ENCODE assay signal across 8 cellular contexts in the genomic region with DNA sequence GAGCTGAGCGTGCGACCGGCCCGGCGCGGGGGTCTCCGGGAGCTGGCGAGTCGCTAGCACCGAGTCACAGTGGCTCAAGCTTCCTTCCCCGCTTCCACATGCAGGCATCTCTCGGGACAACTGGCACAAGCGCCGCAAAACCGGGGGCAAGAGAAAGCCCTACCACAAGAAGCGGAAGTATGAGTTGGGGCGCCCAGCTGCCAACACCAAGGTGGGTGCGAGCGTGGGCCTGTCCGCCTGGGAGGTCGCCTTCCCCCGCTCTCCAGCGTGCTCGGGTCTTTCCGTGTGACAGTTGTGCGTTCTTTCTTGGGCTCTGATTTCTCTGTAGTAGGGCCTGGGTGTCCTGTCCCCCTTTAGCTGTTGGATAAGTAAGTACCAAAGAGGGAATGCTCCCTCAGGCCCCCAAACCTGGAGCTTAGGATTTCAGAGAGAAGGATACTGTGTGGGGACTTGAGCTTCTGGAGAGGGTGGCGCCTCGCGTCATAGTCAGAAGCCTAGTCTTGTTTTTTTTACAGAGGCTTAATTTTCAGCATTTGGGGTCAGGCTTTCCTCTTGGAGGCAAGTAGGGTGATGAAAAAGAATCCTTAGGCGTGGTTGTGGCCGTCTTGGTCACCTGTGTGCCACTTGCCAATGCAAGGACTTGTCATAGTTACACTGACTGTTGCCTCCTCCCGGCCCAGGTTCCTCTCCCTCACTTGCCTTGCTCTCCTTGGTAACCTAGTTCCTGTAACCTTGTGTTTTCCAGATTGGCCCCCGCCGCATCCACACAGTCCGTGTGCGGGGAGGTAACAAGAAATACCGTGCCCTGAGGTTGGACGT. TPM values are rescaled to one million over a fixed set of nuclear protein-coding genes. Genes with fewer than 3 reads are reported as not detected.
A peak's percentile ranks its signal among the peaks of the same experiment; 100 is the strongest.
DNase-seq lines count a peak whose midpoint lies in the region; ATAC-seq and TF ChIP-seq lines count a peak whose summit lies in the region.

No MANE protein-coding gene starts in this region.

- H3K27ac ChIP-seq in aorta (ENCODE audit: low read depth in 1 of 2, low read length in 2 of 2): peak overlapping the region; percentile 43 to 68

- peaks cover 43% of the 10 kb centered on the region for H3K4me1 Mint-ChIP-seq in activated B cell treated with CpG ODN at 0.5 μM for 24 hours
- H3K4me1 Mint-ChIP-seq in naive B cell: peaks cover 25 to 41% (median 37%) of the 10 kb centered on the region in 3 donors

- WGBS in aorta, 2 donors: 10 to 13% methylated on average over 38 of the region's 38 CpGs

- H3K27me3 ChIP-seq in endocrine pancreas (ENCODE audit: control insufficient read depth, insufficient read depth, low read length): no peaks in the 10 kb centered on the region
- no peaks in the 10 kb centered on the region for H3K27me3 ChIP-seq in aorta (ENCODE audit: control insufficient read depth in 1 of 2, insufficient read depth in 2 of 2, low read length in 1 of 2)

- peak overlapping the region; percentile 87 for H3K9ac ChIP-seq in endocrine pancreas (ENCODE audit: control insufficient read depth, insufficient read depth, low read length)

- DNase-seq in activated B cell treated with CpG ODN at 0.5 μM for 24 hours: no peak
- peak; percentile 73 for DNase-seq in naive B cell
- peak in 1 of 2 donors; percentile 62 for DNase-seq in aorta
- no peak for DNase-seq in NCI-H524 (lab: John Stamatoyannopoulos, UW)

- POLR2A ChIA-PET in activated B cell treated with CpG ODN at 0.5 μM for 24 hours (lab: Charles Lee): interaction anchor here (0.6 to 6.3 kb wide), 40 partner anchors 10 to 808 kb away, joined by 3 to 149 read pairs (median 7); a partner anchor contains a TSS

- TF ChIP-seq CTCF in activated B cell treated with CpG ODN at 0.5 μM for 24 hours (IDR thresholded peaks at IDR 0.05): no peak

- H3K4me3 ChIP-seq in endocrine pancreas (ENCODE audit: control insufficient read depth, insufficient read depth, low read length) (peak overlapping the region; percentile 19), aorta (ENCODE audit: low read length in 2 of 2) (peak overlapping the region; percentile 21 to 66)

- H3K9me3 Mint-ChIP-seq in activated B cell treated with CpG ODN at 0.5 μM for 24 hours (no peaks in the 10 kb centered on the region), naive B cell (no peaks in the 10 kb centered on the region)

- H3K4me3 Mint-ChIP-seq in activated B cell treated with CpG ODN at 0.5 μM for 24 hours: peak overlapping the region; percentile 98
- H3K4me3 Mint-ChIP-seq in naive B cell: peak overlapping the region; percentile 90 to 98 (median 96)

- H3K27me3 Mint-ChIP-seq in activated B cell treated with CpG ODN at 0.5 μM for 24 hours (no peaks in the 10 kb centered on the region), naive B cell (no peaks in the 10 kb centered on the region)

- CTCF ChIA-PET in activated B cell treated with CpG ODN at 0.5 μM for 24 hours (lab: Charles Lee): interaction anchor here (0.7 to 2.1 kb wide), 5 partner anchors 8 to 54 kb away, joined by 3 to 10 read pairs (median 3); a partner anchor contains a TSS

- peak overlapping the region; percentile 99 for H3K27ac Mint-ChIP-seq in activated B cell treated with CpG ODN at 0.5 μM for 24 hours
- H3K27ac Mint-ChIP-seq in naive B cell: peak overlapping the region; percentile 93 to 96 (median 96)

- H3K9me3 ChIP-seq in endocrine pancreas (ENCODE audit: control insufficient read depth, low read length) (no peaks in the 10 kb centered on the region), aorta (ENCODE audit: control insufficient read depth, low read length) (no peaks in the 10 kb centered on the region)

- H3K36me3 Mint-ChIP-seq in activated B cell treated with CpG ODN at 0.5 μM for 24 hours (ENCODE audit: low read depth) (peaks cover 58% of the 10 kb centered on the region), naive B cell (peaks cover 0 to 5% of the 10 kb centered on the region in 2 donors)

- intact Hi-C loops in activated B cell treated with CpG ODN at 0.5 μM for 24 hours (cut with micrococcal nuclease) (loop anchor here (1.0 to 2.0 kb wide), 5 partner anchors 10 to 53 kb away; a partner anchor contains a TSS), aorta (cut with DNase I) (loop anchor here (2.0 to 5.0 kb wide), 2 partner anchors 37 to 39 kb away; a partner anchor contains a TSS)

- H3K36me3 ChIP-seq in endocrine pancreas (ENCODE audit: control insufficient read depth, insufficient read depth, low read length): peaks cover 2% of the 10 kb centered on the region
- H3K36me3 ChIP-seq in aorta (ENCODE audit: control insufficient read depth in 1 of 2, insufficient read depth in 2 of 2, low read length in 1 of 2): peaks cover 0 to 7% of the 10 kb centered on the region in 2 donors

- no peaks in the 10 kb centered on the region for H3K4me1 ChIP-seq in endocrine pancreas (ENCODE audit: control insufficient read depth, insufficient read depth, low read length)
- no peaks in the 10 kb centered on the region for H3K4me1 ChIP-seq in aorta (ENCODE audit: control insufficient read depth in 1 of 2, insufficient read depth in 2 of 2, low read length in 2 of 2)

- ATAC-seq in GM18868 (IDR thresholded peaks at IDR 0.05; ENCODE audit: unreplicated experiment) (peak; percentile 8), HG03097 (IDR thresholded peaks at IDR 0.05; ENCODE audit: low FRiP score, unreplicated experiment) (peak; percentile 19), activated B cell treated with CpG ODN at 0.5 μM for 24 hours (ENCODE audit: low read depth) (peak; percentile 29), naive B cell (ENCODE audit: low read depth in 2 of 2) (peak; percentile 48 to 57), aorta (ENCODE audit: low FRiP score) (peak; percentile 5), HG03196 (IDR thresholded peaks at IDR 0.05; ENCODE audit: unreplicated experiment) (no peak)

RNA-seq across cellular contexts. Expression of a gene that starts 0.8 kb away (rescaled TPM):
- total RNA-seq in activated B cell treated with CpG ODN at 0.5 μM for 24 hours (3,767 and 4,240 TPM in 2 replicates), aorta (1,000 to 10,000 TPM; 1,373 to 1,500 TPM)
- polyA plus RNA-seq in naive B cell (ENCODE audit: low read depth in 6 of 6) (1,000 to 10,000 TPM in 5 of 6 donors, 100 to 1,000 TPM in 1; 896 to 1,302 (median 1,132) TPM), aorta (1,000 to 10,000 TPM; 2,358 to 3,400 TPM)

RNA-seq across cellular contexts. Expression of a gene that starts 11.8 kb away (rescaled TPM):
- 0.49 and 0.62 TPM in 2 replicates for total RNA-seq in activated B cell treated with CpG ODN at 0.5 μM for 24 hours
- polyA plus RNA-seq in naive B cell (ENCODE audit: low read depth in 6 of 6): under 1 TPM in 1 of 6 donors, not detected in 5; 0.12 TPM
- under 1 TPM; 0.30 to 0.32 TPM for total RNA-seq in aorta
- polyA plus RNA-seq in aorta: 1 to 10 TPM; 1.1 to 1.8 TPM

RNA-seq across cellular contexts. Expression of a gene that starts 24.0 kb away (rescaled TPM):
- total RNA-seq in activated B cell treated with CpG ODN at 0.5 μM for 24 hours (63.0 and 82.0 TPM in 2 replicates), aorta (10 to 100 TPM; 28.8 to 84.3 TPM)
- polyA plus RNA-seq in naive B cell (ENCODE audit: low read depth in 6 of 6) (1 to 10 TPM; 2.6 to 9.2 (median 5.0) TPM), aorta (10 to 100 TPM; 16.2 to 73.3 TPM)

RNA-seq across cellular contexts. Expression of a gene that starts 31.0 kb away (rescaled TPM):
- not detected in 2 replicates for total RNA-seq in activated B cell treated with CpG ODN at 0.5 μM for 24 hours
- not detected for polyA plus RNA-seq in naive B cell (ENCODE audit: low read depth in 6 of 6)
- total RNA-seq in aorta: under 1 TPM; 0.81 to 0.87 TPM
- polyA plus RNA-seq in aorta: 1 to 10 TPM in 1 of 2 donors, not detected in 1; 3.0 TPM

RNA-seq across cellular contexts. Expression of a gene that starts 32.2 kb away (rescaled TPM):
- total RNA-seq in activated B cell treated with CpG ODN at 0.5 μM for 24 hours (25.8 and 27.6 TPM in 2 replicates), aorta (10 to 100 TPM; 38.5 to 41.1 TPM)
- polyA plus RNA-seq in naive B cell (ENCODE audit: low read depth in 6 of 6) (under 1 TPM in 3 of 6 donors, not detected in 3; 0.09 to 0.57 (median 0.31) TPM), aorta (10 to 100 TPM in 1 of 2 donors, 1 to 10 TPM in 1; 5.1 to 35.4 TPM)
